ENCODE assay signal across 10 cellular contexts in the genomic region with DNA sequence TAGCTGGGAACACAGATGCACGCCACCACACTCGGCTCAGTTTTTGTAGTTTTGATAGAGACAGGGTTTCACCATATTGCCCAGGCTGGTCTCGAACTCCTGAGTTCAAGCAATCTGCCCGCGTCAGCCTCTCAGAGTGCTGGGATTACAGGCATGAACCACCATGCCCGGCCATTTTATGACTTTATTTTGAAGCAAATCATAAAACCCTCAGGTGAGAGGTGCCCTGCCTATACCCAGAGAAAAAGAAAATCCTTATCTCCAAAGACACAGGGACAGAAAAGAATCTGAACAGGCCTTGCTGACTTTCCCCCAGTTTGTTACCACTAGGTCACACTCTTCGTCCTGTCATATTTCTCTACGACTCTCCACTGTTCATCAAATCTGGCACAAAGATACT. TPM values are rescaled to one million over a fixed set of nuclear protein-coding genes. Genes with fewer than 3 reads are reported as not detected.
"Had no signal": no experiment of that assay in that cellular context is flagged by ENCODE, and none has a peak within 500 bp of the region (broad histone marks: within the 10 kb centered on the region; RNA-seq: fewer than 3 reads in every experiment).

No MANE protein-coding gene starts in this region.

- FAIRE-seq: H1, H54, HepG2 had no signal

- H3K4me1 ChIP-seq: HAP-1 had no signal

- H3K36me3 ChIP-seq: HAP-1 had no signal

- DNase-seq: HFFc6, KBM-7 had no signal

- H3K27ac ChIP-seq: HL-60 had no signal

- H3K9me3 ChIP-seq: HAP-1 had no signal

- H3K4me3 ChIP-seq: GM23338, HAP-1 had no signal

- ATAC-seq: GM23338, HCT116, HepG2 had no signal

RNA-seq across cellular contexts. Expression of gene DAO, which starts 48.8 kb away (rescaled TPM):
- total RNA-seq: GM23338, H1, HFFc6, HT1080 had no signal
